16 cellular contexts compared by ENCODE assay signal in genomic region chr11:71302911-71303310, GRCh38. TPM values are rescaled to one million over a fixed set of nuclear protein-coding genes. Genes with fewer than 3 reads are reported as not detected.
DNase-seq lines count a peak whose midpoint lies in the region; ATAC-seq and TF ChIP-seq lines count a peak whose summit lies in the region.
"Had no signal": no experiment of that assay in that cellular context is flagged by ENCODE, and none has a peak within 500 bp of the region (broad histone marks: within the 10 kb centered on the region; RNA-seq: fewer than 3 reads in every experiment).

No MANE protein-coding gene starts in this region.

- DNase-seq in activated CD8-positive, alpha-beta memory T cell treated with anti-CD3 and anti-CD28 coated beads, Interleukin-2, amount 10 ng/mL, durations not matched to agents 7 days and 5 days = peak; percentile 11
- no peak for DNase-seq in activated CD8-positive, alpha-beta memory T cell treated with anti-CD3 and anti-CD28 coated beads, Interleukin-2, amount 50 U/mL, for 4 hours
- DNase-seq in OCI-LY7 (ENCODE audit: low spot score) = no peak
- peak; percentile 84 for DNase-seq in esophagus muscularis mucosa (ENCODE audit: extremely low spot score)
- peak; percentile 14 for DNase-seq in stomach
- DNase-seq in retina = no peak
- DNase-seq: activated CD4-positive, CD25-positive, alpha-beta regulatory T cell; dermis blood vessel endothelial cell; hypothalamus; NCI-H1436 treated with DMSO at 0.1 percent for 48 hours; stimulated activated naive CD4-positive, alpha-beta T cell had no signal

- no peaks in the 10 kb centered on the region for H3K36me3 Mint-ChIP-seq in activated CD8-positive, alpha-beta memory T cell treated with anti-CD3 and anti-CD28 coated beads, Interleukin-2, amount 10 ng/mL, durations not matched to agents 7 days and 5 days
- H3K36me3 Mint-ChIP-seq: CD8-positive, alpha-beta T cell had no signal

- TF ChIP-seq POLR2A in esophagus muscularis mucosa (IDR thresholded peaks at IDR 0.05; ENCODE audit: low read depth) (no peak), stomach (IDR thresholded peaks at IDR 0.05) (no peak)

- BruUV-seq in OCI-LY7 (replicated peaks; lab: Mats Ljungman, UMichigan) = no TSS peak

- H2AFZ ChIP-seq in OCI-LY7 (ENCODE audit: low read length) = no peak overlapping the region

- H3K9me3 Mint-ChIP-seq in activated CD8-positive, alpha-beta memory T cell treated with anti-CD3 and anti-CD28 coated beads, Interleukin-2, amount 10 ng/mL, durations not matched to agents 7 days and 5 days (ENCODE audit: low read depth) = no peaks in the 10 kb centered on the region
- H3K9me3 Mint-ChIP-seq: CD8-positive, alpha-beta T cell had no signal

- H3K27me3 Mint-ChIP-seq in activated CD8-positive, alpha-beta memory T cell treated with anti-CD3 and anti-CD28 coated beads, Interleukin-2, amount 10 ng/mL, durations not matched to agents 7 days and 5 days = no peaks in the 10 kb centered on the region

- H3K9me3 ChIP-seq in OCI-LY7 (ENCODE audit: low read length) (no peaks in the 10 kb centered on the region), esophagus muscularis mucosa (no peaks in the 10 kb centered on the region), stomach (no peaks in the 10 kb centered on the region)
- H3K9me3 ChIP-seq: ascending aorta had no signal

- intact Hi-C loops in OCI-LY7 (cut with micrococcal nuclease; ENCODE audit: unreplicated experiment) = no loop called here
- intact Hi-C loops in esophagus muscularis mucosa (cut with DNase I) = no loop called here
- intact Hi-C loops in stomach (cut with DNase I; ENCODE audit: low total_unique reads) = no loop called here

- 83% methylated on average over 2 of the region's 2 CpGs for WGBS in esophagus muscularis mucosa
- WGBS in stomach, 5 donors = 52 to 66% (median 59%) methylated on average over 2 of the region's 2 CpGs

- H3K79me2 ChIP-seq in OCI-LY7 (ENCODE audit: insufficient read depth, low read depth, low read length) = no peaks in the 10 kb centered on the region

- H4K20me1 ChIP-seq in OCI-LY7 (ENCODE audit: insufficient read depth, low read length) = no peaks in the 10 kb centered on the region

- peaks cover 0 to 58% (median 0%) of the 10 kb centered on the region in 4 donors for H3K27me3 ChIP-seq in esophagus muscularis mucosa
- no peaks in the 10 kb centered on the region for H3K27me3 ChIP-seq in stomach
- H3K27me3 ChIP-seq: ascending aorta had no signal

- H3K4me3 ChIP-seq in OCI-LY7 (ENCODE audit: low read depth, low read length, poor library complexity, severe bottlenecking) = no peak overlapping the region
- no peak overlapping the region for H3K4me3 ChIP-seq in esophagus muscularis mucosa
- no peak overlapping the region for H3K4me3 ChIP-seq in stomach
- H3K4me3 ChIP-seq: ascending aorta had no signal

- H3K4me3 Mint-ChIP-seq in activated CD8-positive, alpha-beta memory T cell treated with anti-CD3 and anti-CD28 coated beads, Interleukin-2, amount 10 ng/mL, durations not matched to agents 7 days and 5 days = no peak overlapping the region
- H3K4me3 Mint-ChIP-seq: CD8-positive, alpha-beta T cell had no signal

- H3K36me3 ChIP-seq in OCI-LY7 (ENCODE audit: insufficient read depth, low read length) (no peaks in the 10 kb centered on the region), esophagus muscularis mucosa (no peaks in the 10 kb centered on the region), stomach (no peaks in the 10 kb centered on the region)
- H3K36me3 ChIP-seq: ascending aorta had no signal

- no peak for ATAC-seq in activated CD8-positive, alpha-beta memory T cell treated with anti-CD3 and anti-CD28 coated beads, Interleukin-2, amount 10 ng/mL, durations not matched to agents 7 days and 5 days
- no peak for ATAC-seq in GM18870 (IDR thresholded peaks at IDR 0.05; ENCODE audit: unreplicated experiment)
- no peak for ATAC-seq in GM19023 (IDR thresholded peaks at IDR 0.05; ENCODE audit: unreplicated experiment)
- ATAC-seq: CD8-positive, alpha-beta T cell had no signal

- H3K4me1 ChIP-seq in OCI-LY7 (ENCODE audit: insufficient read depth, low read length, poor library complexity, severe bottlenecking) = no peaks in the 10 kb centered on the region
- no peaks in the 10 kb centered on the region for H3K4me1 ChIP-seq in esophagus muscularis mucosa
- H3K4me1 ChIP-seq in stomach = peaks cover 4 to 20% (median 9%) of the 10 kb centered on the region in 4 donors

- 0 out of 2 replicates have a peak, but pooled peaks have one; percentile 25 for TF ChIP-seq CTCF in OCI-LY7 (conservative IDR thresholded peaks at IDR 0.05; ENCODE audit: low read length)
- TF ChIP-seq CTCF in esophagus muscularis mucosa (IDR thresholded peaks at IDR 0.05) = no peak
- TF ChIP-seq CTCF in stomach (IDR thresholded peaks at IDR 0.05) = no peak

- H3K27ac ChIP-seq in OCI-LY7 (ENCODE audit: low read depth, low read length, poor library complexity, severe bottlenecking) (no peak overlapping the region), esophagus muscularis mucosa (replicated peaks in 1 of 4) (no peak overlapping the region), stomach (no peak overlapping the region)
- H3K27ac ChIP-seq: ascending aorta had no signal

- no peaks in the 10 kb centered on the region for H3K4me1 Mint-ChIP-seq in activated CD8-positive, alpha-beta memory T cell treated with anti-CD3 and anti-CD28 coated beads, Interleukin-2, amount 10 ng/mL, durations not matched to agents 7 days and 5 days

- POLR2A ChIA-PET in OCI-LY7 (lab: Charles Lee) = no interaction called here

- no peak overlapping the region for H3K4me2 ChIP-seq in OCI-LY7 (ENCODE audit: low read length)

- no peaks in the 10 kb centered on the region for H3K9me2 ChIP-seq in OCI-LY7 (ENCODE audit: insufficient read depth, low read length)

- H3K27ac Mint-ChIP-seq in activated CD8-positive, alpha-beta memory T cell treated with anti-CD3 and anti-CD28 coated beads, Interleukin-2, amount 10 ng/mL, durations not matched to agents 7 days and 5 days = no peak overlapping the region
- H3K27ac Mint-ChIP-seq: CD8-positive, alpha-beta T cell had no signal

- TF ChIP-seq EP300 in esophagus muscularis mucosa (IDR thresholded peaks at IDR 0.05) (no peak), stomach (IDR thresholded peaks at IDR 0.05) (no peak)

- CTCF ChIA-PET in activated CD8-positive, alpha-beta memory T cell treated with anti-CD3 and anti-CD28 coated beads, Interleukin-2, amount 10 ng/mL, durations not matched to agents 7 days and 5 days (lab: Charles Lee) = no interaction called here
- CTCF ChIA-PET in OCI-LY7 (lab: Charles Lee; ENCODE audit: unreplicated experiment) = no interaction called here

RNA-seq across cellular contexts. Expression of gene SHANK2, which starts 50.5 kb away (rescaled TPM):
- total RNA-seq in activated CD8-positive, alpha-beta memory T cell treated with anti-CD3 and anti-CD28 coated beads, Interleukin-2, amount 10 ng/mL, durations not matched to agents 7 days and 5 days = not detected
- not detected in 2 replicates for total RNA-seq in OCI-LY7 (2014; rRNA removed; shearing (Covaris generic))
- total RNA-seq in OCI-LY7 (2022) (not detected in 2 replicates), esophagus muscularis mucosa (10 to 100 TPM; 10.8 to 25.3 (median 15.6) TPM), stomach (100 to 1,000 TPM in 1 of 5 donors, 10 to 100 TPM in 4; 15.4 to 126 (median 88.6) TPM)
- polyA plus RNA-seq in stomach = 1 to 10 TPM; 1.6 to 6.2 (median 2.1) TPM
- total RNA-seq: CD8-positive, alpha-beta T cell; T-helper 1 cell treated with Interleukin-12 subunit alpha and Interleukin-12 subunit beta and Interleukin-4 antibody, amounts not matched to agents 30 ng/mL and 1 ng/mL, for 36 hours had no signal

Comparison
In these comparisons a context has a peak if more than half of its experiments do, and no peak if none do; other contexts are left out.
1. DNase-seq: peak in activated CD8-positive, alpha-beta memory T cell treated with anti-CD3 and anti-CD28 coated beads, Interleukin-2, amount 10 ng/mL, durations not matched to agents 7 days and 5 days (single experiment), esophagus muscularis mucosa (single experiment) and stomach (single experiment); none in activated CD8-positive, alpha-beta memory T cell treated with anti-CD3 and anti-CD28 coated beads, Interleukin-2, amount 50 U/mL, for 4 hours (single experiment), OCI-LY7 (single experiment) and retina (single experiment).
2. RNA of gene SHANK2, which starts 50.5 kb away (total RNA-seq): 15.4 to 126 TPM in stomach and 10.8 to 25.3 TPM in esophagus muscularis mucosa; not detected in activated CD8-positive, alpha-beta memory T cell treated with anti-CD3 and anti-CD28 coated beads, Interleukin-2, amount 10 ng/mL, durations not matched to agents 7 days and 5 days and not detected in OCI-LY7; every median in the first group is over 10 times any median in the second.